17 cellular contexts compared by ENCODE assay signal in genomic region chr6:142367061-142367460, GRCh38.
DNase-seq lines count a peak whose midpoint lies in the region; ATAC-seq and TF ChIP-seq lines count a peak whose summit lies in the region.
"Had no signal": no experiment of that assay in that cellular context is flagged by ENCODE, and none has a peak within 500 bp of the region (broad histone marks: within the 10 kb centered on the region; RNA-seq: fewer than 3 reads in every experiment).

No MANE protein-coding gene starts in this region.

- no peaks in the 10 kb centered on the region for H3K79me2 ChIP-seq in GM23248 (ENCODE audit: insufficient read depth)
- no peaks in the 10 kb centered on the region for H3K79me2 ChIP-seq in fibroblast of lung (ENCODE audit: control insufficient read depth, insufficient read depth, low read length)
- H3K79me2 ChIP-seq in smooth muscle cell (ENCODE audit: low read depth): no peaks in the 10 kb centered on the region
- no peaks in the 10 kb centered on the region for H3K79me2 ChIP-seq in GM23338 (replicated peaks; ENCODE audit: insufficient read depth)

- H3K27me3 Mint-ChIP-seq in GM23338 (ENCODE audit: insufficient read depth, low read depth, poor library complexity): no peaks in the 10 kb centered on the region
- peaks cover 11% of the 10 kb centered on the region for H3K27me3 Mint-ChIP-seq in activated CD4-positive, alpha-beta T cell treated with anti-CD3 and anti-CD28 coated beads, Interleukin-2, amount 10 ng/mL, durations not matched to agents 24 days and 14 days
- H3K27me3 Mint-ChIP-seq: CD4-positive, alpha-beta T cell had no signal

- H3K4me1 ChIP-seq in GM23248 (ENCODE audit: insufficient read depth) (peaks cover 9% of the 10 kb centered on the region), fibroblast of lung (ENCODE audit: control insufficient read depth, extremely low read depth, insufficient read depth, low read length) (peaks cover 11% of the 10 kb centered on the region), smooth muscle cell (ENCODE audit: low read depth) (no peaks in the 10 kb centered on the region), GM23338 (ENCODE audit: insufficient read depth) (no peaks in the 10 kb centered on the region)
- H3K4me1 ChIP-seq: SJSA1 had no signal

- DNase-seq in GM23248 (no peak), NCI-H69 (lab: John Stamatoyannopoulos, UW) (peak; percentile 33), fibroblast of lung (ENCODE audit: low read depth in 2 of 2) (no peak), smooth muscle cell (lab: John Stamatoyannopoulos, UW; ENCODE audit: unreplicated experiment) (no peak), GM23338 (ENCODE audit: low spot score) (no peak)
- DNase-seq in activated CD8-positive, alpha-beta memory T cell treated with anti-CD3 and anti-CD28 coated beads for 24 hours: no peak
- no peak for DNase-seq in activated CD4-positive, alpha-beta T cell treated with anti-CD3 and anti-CD28 coated beads, Interleukin-2, amount 10 ng/mL, durations not matched to agents 24 days and 14 days
- DNase-seq: CD4-positive, alpha-beta T cell; COR-L47; DMS79 treated with DMSO at 0.1 percent for 48 hours; Kasumi-1; NCI-H1417; NCI-H1694 treated with DMSO at 0.1 percent for 48 hours; NCI-H510A treated with DMSO at 0.1 percent for 48 hours; NCI-H774; SW 1271 had no signal

- H3K27ac ChIP-seq in GM23248 (no peak overlapping the region), fibroblast of lung (ENCODE audit: insufficient read depth, low read length) (no peak overlapping the region), smooth muscle cell (ENCODE audit: low read depth) (no peak overlapping the region), GM23338 (ENCODE audit: low read depth) (no peak overlapping the region)
- H3K27ac ChIP-seq: SJSA1 had no signal

- WGBS in GM23248 (ENCODE audit: low coverage in 1 of 2, low lambda C conversion rate in 2 of 2, missing lambda C conversion rate in 2 of 2), 2 experiments: 87 to 91% methylated on average over 3 of the region's 3 CpGs
- WGBS in smooth muscle cell (ENCODE audit: low lambda C conversion rate): 93% methylated on average over 3 of the region's 3 CpGs

- no peaks in the 10 kb centered on the region for H3K9me3 Mint-ChIP-seq in GM23338
- no peaks in the 10 kb centered on the region for H3K9me3 Mint-ChIP-seq in activated CD4-positive, alpha-beta T cell treated with anti-CD3 and anti-CD28 coated beads, Interleukin-2, amount 10 ng/mL, durations not matched to agents 24 days and 14 days
- H3K9me3 Mint-ChIP-seq: CD4-positive, alpha-beta T cell had no signal

- no peaks in the 10 kb centered on the region for H3K4me1 Mint-ChIP-seq in GM23338
- H3K4me1 Mint-ChIP-seq in activated CD4-positive, alpha-beta T cell treated with anti-CD3 and anti-CD28 coated beads, Interleukin-2, amount 10 ng/mL, durations not matched to agents 24 days and 14 days: no peaks in the 10 kb centered on the region

- no peak for ATAC-seq in GM23338

- in situ Hi-C loops in GM23248 (cut with MboI): no loop called here

- H3K27me3 ChIP-seq in GM23248 (replicated peaks; ENCODE audit: insufficient read depth) (no peaks in the 10 kb centered on the region), fibroblast of lung (ENCODE audit: control insufficient read depth, insufficient read depth, low read length) (no peaks in the 10 kb centered on the region), smooth muscle cell (ENCODE audit: low read depth) (no peaks in the 10 kb centered on the region), GM23338 (ENCODE audit: insufficient read depth) (no peaks in the 10 kb centered on the region)
- H3K27me3 ChIP-seq: SJSA1 had no signal

- H3K4me3 ChIP-seq in GM23248 (no peak overlapping the region), fibroblast of lung (replicated peaks in 1 of 4; ENCODE audit: control extremely low read depth in 1 of 4, insufficient read depth in 1 of 4, low read depth in 3 of 4, low read length in 4 of 4) (peak overlapping the region in 2 of 4 experiments; percentile 7 to 8), smooth muscle cell (no peak overlapping the region), GM23338 (no peak overlapping the region)
- H3K4me3 ChIP-seq: SJSA1 had no signal

- H2AFZ ChIP-seq in GM23248 (peak overlapping the region; percentile 45), fibroblast of lung (ENCODE audit: low read length) (no peak overlapping the region), smooth muscle cell (ENCODE audit: low read depth) (peak overlapping the region; percentile 71), GM23338 (no peak overlapping the region)

- no peaks in the 10 kb centered on the region for H3K36me3 Mint-ChIP-seq in GM23338 (ENCODE audit: low read depth)
- H3K36me3 Mint-ChIP-seq in activated CD4-positive, alpha-beta T cell treated with anti-CD3 and anti-CD28 coated beads, Interleukin-2, amount 10 ng/mL, durations not matched to agents 24 days and 14 days (ENCODE audit: low read depth): no peaks in the 10 kb centered on the region

- H3K4me3 Mint-ChIP-seq in GM23338: no peak overlapping the region
- no peak overlapping the region for H3K4me3 Mint-ChIP-seq in activated CD4-positive, alpha-beta T cell treated with anti-CD3 and anti-CD28 coated beads, Interleukin-2, amount 10 ng/mL, durations not matched to agents 24 days and 14 days
- H3K4me3 Mint-ChIP-seq: CD4-positive, alpha-beta T cell had no signal

- TF ChIP-seq CTCF in fibroblast of lung (conservative IDR thresholded peaks at IDR 0.05 in 1 of 2, IDR thresholded peaks at IDR 0.05 in 1 of 2; ENCODE audit: low read depth in 1 of 2, low read length in 2 of 2) (no peak), smooth muscle cell (IDR thresholded peaks at IDR 0.05; ENCODE audit: borderline replicate concordance, insufficient read depth, poor library complexity, severe bottlenecking) (no peak), GM23338 (conservative IDR thresholded peaks at IDR 0.05; ENCODE audit: low read depth in 2 of 2) (no peak)

- H3K9me2 ChIP-seq in GM23248 (ENCODE audit: insufficient read depth) (no peaks in the 10 kb centered on the region), GM23338 (ENCODE audit: insufficient read depth) (no peaks in the 10 kb centered on the region)

- no peak overlapping the region for H3K9ac ChIP-seq in GM23248
- H3K9ac ChIP-seq in fibroblast of lung (ENCODE audit: insufficient read depth, low read length): no peak overlapping the region
- H3K9ac ChIP-seq in smooth muscle cell (ENCODE audit: low read depth): no peak overlapping the region

- H3K9me3 ChIP-seq in GM23248 (ENCODE audit: low read depth) (no peaks in the 10 kb centered on the region), fibroblast of lung (ENCODE audit: control insufficient read depth, insufficient read depth, low read depth, low read length) (no peaks in the 10 kb centered on the region), smooth muscle cell (replicated peaks; ENCODE audit: low read depth) (no peaks in the 10 kb centered on the region)
- H3K9me3 ChIP-seq: SJSA1 had no signal

- intact Hi-C loops in activated CD4-positive, alpha-beta T cell treated with anti-CD3 and anti-CD28 coated beads, Interleukin-2, amount 10 ng/mL, durations not matched to agents 24 days and 14 days (cut with micrococcal nuclease): no loop called here

- H3K4me2 ChIP-seq in GM23248 (ENCODE audit: unreplicated experiment): no peak overlapping the region
- peak overlapping the region; percentile 93 for H3K4me2 ChIP-seq in fibroblast of lung (ENCODE audit: extremely low read depth, insufficient read depth, low read length)
- H3K4me2 ChIP-seq in smooth muscle cell: peak overlapping the region; percentile 1
- no peak overlapping the region for H3K4me2 ChIP-seq in GM23338

- H3F3A ChIP-seq in GM23248 (ENCODE audit: insufficient read depth) (peaks cover 7% of the 10 kb centered on the region; the same call in 1 of the 2 replicates), smooth muscle cell (ENCODE audit: low read depth) (peaks cover 7% of the 10 kb centered on the region), GM23338 (replicated peaks; ENCODE audit: low read depth) (no peaks in the 10 kb centered on the region)

- no peak overlapping the region for H3K27ac Mint-ChIP-seq in GM23338
- no peak overlapping the region for H3K27ac Mint-ChIP-seq in activated CD4-positive, alpha-beta T cell treated with anti-CD3 and anti-CD28 coated beads, Interleukin-2, amount 10 ng/mL, durations not matched to agents 24 days and 14 days
- H3K27ac Mint-ChIP-seq: CD4-positive, alpha-beta T cell had no signal

- H3K36me3 ChIP-seq in GM23248 (ENCODE audit: low read depth) (no peaks in the 10 kb centered on the region), fibroblast of lung (ENCODE audit: control insufficient read depth, insufficient read depth, low read length) (no peaks in the 10 kb centered on the region), smooth muscle cell (ENCODE audit: low read depth) (no peaks in the 10 kb centered on the region), GM23338 (ENCODE audit: insufficient read depth) (no peaks in the 10 kb centered on the region)
- H3K36me3 ChIP-seq: SJSA1 had no signal

- H4K20me1 ChIP-seq in GM23248 (ENCODE audit: insufficient read depth) (no peaks in the 10 kb centered on the region), fibroblast of lung (ENCODE audit: control insufficient read depth, extremely low read depth, insufficient read depth, low read length) (no peaks in the 10 kb centered on the region), smooth muscle cell (ENCODE audit: low read depth) (no peaks in the 10 kb centered on the region), GM23338 (replicated peaks; ENCODE audit: insufficient read depth) (no peaks in the 10 kb centered on the region)

TF ChIP-seq in GM23338, 12 proteins besides CTCF, POLR2A, EP300 and RAD21 (continues in another document):
- TF ChIP-seq CREB1 (CRISPR knock-in tag; IDR thresholded peaks at IDR 0.05; ENCODE audit: low read depth): no peak
- no peak for TF ChIP-seq EZH2 (IDR thresholded peaks at IDR 0.05; ENCODE audit: low read depth, unreplicated experiment)
- no peak for TF ChIP-seq JUNB (IDR thresholded peaks at IDR 0.05; ENCODE audit: unreplicated experiment)
- TF ChIP-seq ZNF331 (CRISPR knock-in tag; IDR thresholded peaks at IDR 0.05; ENCODE audit: low read depth): no peak

Comparison
In these comparisons a context has a peak if more than half of its experiments do, and no peak if none do; other contexts are left out.
1. H2AFZ ChIP-seq: peak in GM23248 (single experiment) and smooth muscle cell (single experiment); none in fibroblast of lung (single experiment) and GM23338 (single experiment).
2. H3K4me2 ChIP-seq: peak in fibroblast of lung (single experiment) and smooth muscle cell (single experiment); none in GM23248 (single experiment) and GM23338 (single experiment).